Comparison of ENCODE assay signal across 15 cellular contexts in genomic region chr18:10060469-10060782, GRCh38.
DNase-seq lines count a peak whose midpoint lies in the region; ATAC-seq, FAIRE-seq and TF ChIP-seq lines count a peak whose summit lies in the region.
"Had no signal": no experiment of that assay in that cellular context is flagged by ENCODE, and none has a peak within 500 bp of the region (broad histone marks: within the 10 kb centered on the region; RNA-seq: fewer than 3 reads in every experiment).

No MANE protein-coding gene starts in this region.

- FAIRE-seq in GM12891 (lab: Jason Lieb, UNC) = no peak
- FAIRE-seq: GM12878 had no signal

- H3K4me3 ChIP-seq in GM23248 = no peak overlapping the region
- no peak overlapping the region for H3K4me3 ChIP-seq in hepatocyte
- H3K4me3 ChIP-seq: GM12878, prostate gland had no signal

- CTCF ChIA-PET in activated CD4-positive, alpha-beta T cell treated with anti-CD3 and anti-CD28 coated beads for 36 hours (lab: Charles Lee) = no interaction called here

- H3K27me3 ChIP-seq in GM23248 (replicated peaks; ENCODE audit: insufficient read depth) = no peaks in the 10 kb centered on the region
- H3K27me3 ChIP-seq in hepatocyte = no peaks in the 10 kb centered on the region

- no peaks in the 10 kb centered on the region for H3K9me2 ChIP-seq in GM23248 (ENCODE audit: insufficient read depth)
- no peaks in the 10 kb centered on the region for H3K9me2 ChIP-seq in hepatocyte (replicated peaks; ENCODE audit: insufficient read depth)

- H3K36me3 Mint-ChIP-seq in activated CD4-positive, alpha-beta T cell treated with anti-CD3 and anti-CD28 coated beads for 36 hours (ENCODE audit: low read depth) = no peaks in the 10 kb centered on the region

- no peaks in the 10 kb centered on the region for H3K27me3 Mint-ChIP-seq in activated CD4-positive, alpha-beta T cell treated with anti-CD3 and anti-CD28 coated beads for 36 hours

- peak overlapping the region; percentile 44; the same call in 1 of the 2 replicates for H2AFZ ChIP-seq in GM23248
- H2AFZ ChIP-seq in hepatocyte = no peak overlapping the region

- H4K20me1 ChIP-seq in GM23248 (ENCODE audit: insufficient read depth) (no peaks in the 10 kb centered on the region), hepatocyte (ENCODE audit: insufficient read depth, poor library complexity, severe bottlenecking) (no peaks in the 10 kb centered on the region)

- H3K4me2 ChIP-seq in GM23248 (ENCODE audit: unreplicated experiment) (no peak overlapping the region), hepatocyte (peak overlapping the region; percentile 25)

- POLR2A ChIA-PET in activated CD4-positive, alpha-beta T cell treated with anti-CD3 and anti-CD28 coated beads for 36 hours (lab: Charles Lee) = no interaction called here

- no peaks in the 10 kb centered on the region for H3K79me2 ChIP-seq in GM23248 (ENCODE audit: insufficient read depth)
- no peaks in the 10 kb centered on the region for H3K79me2 ChIP-seq in hepatocyte

- H3K27ac ChIP-seq in GM23248 = no peak overlapping the region
- peak overlapping the region; percentile 89 for H3K27ac ChIP-seq in caudate nucleus (ENCODE audit: low read depth, low read length)
- H3K27ac ChIP-seq in hepatocyte = peak overlapping the region; percentile 82
- H3K27ac ChIP-seq: prostate gland had no signal

- no peak overlapping the region for H3K4me3 Mint-ChIP-seq in activated CD4-positive, alpha-beta T cell treated with anti-CD3 and anti-CD28 coated beads for 36 hours

- in situ Hi-C loops in GM23248 (cut with MboI) = no loop called here

- ATAC-seq in sciatic nerve = peak; percentile 36
- no peak for ATAC-seq in activated CD4-positive, alpha-beta T cell treated with anti-CD3 and anti-CD28 coated beads for 36 hours
- ATAC-seq: GM12878 had no signal

- intact Hi-C loops in sciatic nerve (cut with DNase I) = no loop called here
- intact Hi-C loops in activated CD4-positive, alpha-beta T cell treated with anti-CD3 and anti-CD28 coated beads for 36 hours (cut with DNase I, micrococcal nuclease) = no loop called here

- H3K9ac ChIP-seq in GM23248 = no peak overlapping the region

- no peak for TF ChIP-seq CTCF in hepatocyte (IDR thresholded peaks at IDR 0.05; ENCODE audit: poor library complexity)

- H3K36me3 ChIP-seq in GM23248 (ENCODE audit: low read depth) = no peaks in the 10 kb centered on the region
- no peaks in the 10 kb centered on the region for H3K36me3 ChIP-seq in hepatocyte (replicated peaks; ENCODE audit: insufficient read depth, low read depth)
- H3K36me3 ChIP-seq: prostate gland had no signal

- H3K4me1 ChIP-seq in GM23248 (ENCODE audit: insufficient read depth) (peaks cover 30% of the 10 kb centered on the region), hepatocyte (ENCODE audit: insufficient read depth) (peaks cover 46% of the 10 kb centered on the region)
- H3K4me1 ChIP-seq: prostate gland had no signal

- 65 to 74% methylated on average over 6 of the region's 6 CpGs for WGBS in GM23248 (ENCODE audit: low coverage in 1 of 2, low lambda C conversion rate in 2 of 2, missing lambda C conversion rate in 2 of 2), 2 experiments
- WGBS in hepatocyte (ENCODE audit: low lambda C conversion rate, missing lambda C conversion rate) = 64% methylated on average over 6 of the region's 6 CpGs

- DNase-seq in GM23248 (no peak), caudate nucleus (lab: John Stamatoyannopoulos, UW) (peak in 29 of 61 donors; percentile 10 to 49 (median 25)), hepatocyte (ENCODE audit: low spot score) (no peak), sciatic nerve (ENCODE audit: low spot score) (no peak), GM12891 (ENCODE audit: insufficient read length, low spot score) (no peak), COLO668 (lab: John Stamatoyannopoulos, UW; ENCODE audit: unreplicated experiment) (no peak), NCI-H2171 treated with DMSO at 0.1 percent for 48 hours (lab: John Stamatoyannopoulos, UW) (no peak)
- DNase-seq in activated CD4-positive, alpha-beta T cell treated with anti-CD3 and anti-CD28 coated beads for 36 hours = no peak
- DNase-seq: activated CD4-positive, alpha-beta T cell treated with anti-CD3 and anti-CD28 coated beads for 48 hours; activated CD8-positive, alpha-beta memory T cell treated with anti-CD3 and anti-CD28 coated beads, Interleukin-2, amount 50 U/mL, for 48 hours; activated naive CD4-positive, alpha-beta T cell; NCI-H187 treated with DMSO at 0.1 percent for 48 hours; T1000 had no signal

- TF ChIP-seq POLR2A in GM12891 (IDR thresholded peaks at IDR 0.05; ENCODE audit: low read depth, low read length) = no peak

- H3K27ac Mint-ChIP-seq in activated CD4-positive, alpha-beta T cell treated with anti-CD3 and anti-CD28 coated beads for 36 hours = no peak overlapping the region

- no peaks in the 10 kb centered on the region for H3K9me3 Mint-ChIP-seq in activated CD4-positive, alpha-beta T cell treated with anti-CD3 and anti-CD28 coated beads for 36 hours (ENCODE audit: low read depth)

- H3F3A ChIP-seq in GM23248 (ENCODE audit: insufficient read depth) = peaks cover 23% of the 10 kb centered on the region

- H3K4me1 Mint-ChIP-seq in activated CD4-positive, alpha-beta T cell treated with anti-CD3 and anti-CD28 coated beads for 36 hours = peaks cover 8% of the 10 kb centered on the region

- H3K9me3 ChIP-seq in GM23248 (ENCODE audit: low read depth) = no peaks in the 10 kb centered on the region
- H3K9me3 ChIP-seq in hepatocyte (ENCODE audit: low read depth) = no peaks in the 10 kb centered on the region
- H3K9me3 ChIP-seq: prostate gland had no signal

TF ChIP-seq in GM12891, 5 proteins besides CTCF, POLR2A, EP300 and RAD21:
- TF ChIP-seq SPI1 (IDR thresholded peaks at IDR 0.05; ENCODE audit: low read depth, low read length) (no peak), TAF1 (IDR thresholded peaks at IDR 0.05; ENCODE audit: low read depth, low read length) (no peak), POLR2AphosphoS5 (IDR thresholded peaks at IDR 0.05; ENCODE audit: low read depth, low read length) (no peak), PAX5 (IDR thresholded peaks at IDR 0.05; ENCODE audit: insufficient read depth, low read length, severe bottlenecking) (no peak), POU2F2 (IDR thresholded peaks at IDR 0.05; ENCODE audit: low read depth, low read length) (no peak)
